8 cellular contexts compared by ENCODE assay signal in genomic region chr19:54390942-54391577, GRCh38.
DNase-seq lines count a peak whose midpoint lies in the region; TF ChIP-seq lines count a peak whose summit lies in the region.

No MANE protein-coding gene starts in this region.

- DNase-seq in DMS79 treated with DMSO at 0.1 percent for 48 hours (lab: John Stamatoyannopoulos, UW), result peak; percentile 22
- no peak for DNase-seq in DMS79 (lab: John Stamatoyannopoulos, UW)
- peak; percentile 66 for DNase-seq in NCI-H1105 (lab: John Stamatoyannopoulos, UW)
- peak; percentile 73 to 77 for DNase-seq in cardiac fibroblast (ENCODE audit: low read depth in 2 of 2)
- peak; percentile 94 for DNase-seq in left kidney (ENCODE audit: low read depth, low spot score)
- DNase-seq in stimulated activated CD4-positive, alpha-beta T cell treated with anti-CD3 and anti-CD28 coated beads, TNF-alpha, amount 100 ng/mL, for 4 hours (ENCODE audit: low read depth in 3 of 3), result peak; percentile 21 to 54 (median 32)
- DNase-seq in GM19238 (ENCODE audit: insufficient read length, low spot score), result no peak

- no peak overlapping the region for H3K27ac ChIP-seq in VCaP

- H3K4me3 ChIP-seq in cardiac fibroblast (replicated peaks in 1 of 2; ENCODE audit: low read depth in 2 of 2, low read length in 2 of 2), result no peak overlapping the region

- TF ChIP-seq CTCF in VCaP (conservative IDR thresholded peaks at IDR 0.05), result peak; percentile 90
- peak; percentile 64 for TF ChIP-seq CTCF in cardiac fibroblast (IDR thresholded peaks at IDR 0.05; ENCODE audit: low read depth, low read length)

Comparison
In these comparisons a context has a peak if more than half of its experiments do, and no peak if none do; other contexts are left out.
1. DNase-seq: peak in DMS79 treated with DMSO at 0.1 percent for 48 hours (single experiment), NCI-H1105 (single experiment), cardiac fibroblast (2 of 2), left kidney (single experiment) and stimulated activated CD4-positive, alpha-beta T cell treated with anti-CD3 and anti-CD28 coated beads, TNF-alpha, amount 100 ng/mL, for 4 hours (3 of 3); none in DMS79 (single experiment) and GM19238 (single experiment).